11 cellular contexts compared by ENCODE assay signal in the genomic region with DNA sequence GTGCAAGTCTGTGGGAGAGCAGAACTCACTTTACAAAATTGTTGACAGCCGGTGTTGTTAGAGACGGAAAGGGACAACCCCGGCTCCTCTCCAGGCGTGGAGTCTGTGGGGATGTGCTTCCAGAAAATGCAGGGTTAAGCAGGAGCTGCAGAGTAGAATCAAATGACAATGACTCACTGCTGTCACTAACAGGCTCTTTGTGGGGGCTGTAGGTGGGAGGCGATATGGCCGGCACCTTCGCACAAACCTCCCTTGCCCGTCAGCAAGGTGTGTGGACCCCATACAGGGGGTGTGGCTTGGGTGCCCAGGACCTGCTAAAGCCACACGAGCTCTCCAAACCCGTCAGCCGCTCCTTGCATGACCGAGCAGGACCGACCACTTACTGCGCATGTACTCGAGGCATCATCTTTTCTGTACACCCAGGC. TPM values are rescaled to one million over a fixed set of nuclear protein-coding genes. Genes with fewer than 3 reads are reported as not detected.
DNase-seq lines count a peak whose midpoint lies in the region; ATAC-seq, FAIRE-seq and TF ChIP-seq lines count a peak whose summit lies in the region.
"Had no signal": no experiment of that assay in that cellular context is flagged by ENCODE, and none has a peak within 500 bp of the region (broad histone marks: within the 10 kb centered on the region; RNA-seq: fewer than 3 reads in every experiment).

No MANE protein-coding gene starts in this region.

- no peaks in the 10 kb centered on the region for H4K20me1 ChIP-seq in HepG2 (ENCODE audit: insufficient read depth, low read length)

- peak overlapping the region; percentile 63 for H3K4me2 ChIP-seq in HepG2 (ENCODE audit: low read depth, low read length)

- H3K27me3 ChIP-seq in HUES64 (ENCODE audit: insufficient read depth, low read length) (no peaks in the 10 kb centered on the region), HepG2 (ENCODE audit: control insufficient read depth in 1 of 2, insufficient read depth in 2 of 2, low read length in 2 of 2) (no peaks in the 10 kb centered on the region), stomach (no peaks in the 10 kb centered on the region)

- DNase-seq in coronary artery (ENCODE audit: low spot score) (no peak), HepG2 (ENCODE audit: low spot score) (no peak), stomach (no peak), AG08396 (ENCODE audit: low spot score) (no peak), epidermal melanocyte (ENCODE audit: insufficient read length, low spot score) (no peak), SHP77 treated with DMSO at 0.1 percent for 48 hours (lab: John Stamatoyannopoulos, UW) (no peak), NCI-H446 treated with DMSO at 0.1 percent for 48 hours (lab: John Stamatoyannopoulos, UW) (no peak)
- DNase-seq: activated naive CD8-positive, alpha-beta T cell treated with anti-CD3 and anti-CD28 coated beads for 36 hours; foreskin melanocyte; GF-D8 had no signal

- no peak for TF ChIP-seq RAD21 in HepG2 (CRISPR knock-in tag; IDR thresholded peaks at IDR 0.05)

- in situ Hi-C loops in HepG2 (cut with HindIII; ENCODE audit: extremely low pct_ligation_motif_present, low pct_unique_long_range_greater_than_20kb): no loop called here

- TF ChIP-seq EP300 in HepG2 (IDR thresholded peaks at IDR 0.05; ENCODE audit: low read depth in 2 of 2, low read length in 2 of 2) (no peak), HepG2 (CRISPR knock-in tag; IDR thresholded peaks at IDR 0.05; ENCODE audit: borderline replicate concordance) (no peak), stomach (IDR thresholded peaks at IDR 0.05) (no peak)

- H3K9ac ChIP-seq in HUES64 (ENCODE audit: low read depth, low read length) (no peak overlapping the region), HepG2 (ENCODE audit: insufficient read depth, low read depth, low read length) (peak overlapping the region; percentile 35; the same call in 1 of the 2 replicates)

- H3K4me1 ChIP-seq in HUES64 (ENCODE audit: insufficient read depth, low read length) (peaks cover 20% of the 10 kb centered on the region), HepG2 (ENCODE audit: insufficient read depth, low read length) (peaks cover 47% of the 10 kb centered on the region), stomach (peaks cover 42 to 85% (median 62%) of the 10 kb centered on the region in 4 donors)

- H2AFZ ChIP-seq in HepG2 (ENCODE audit: low read length): no peak overlapping the region

- no peak for ATAC-seq in HepG2

- TF ChIP-seq CTCF in coronary artery (IDR thresholded peaks at IDR 0.05): no peak
- no peak for TF ChIP-seq CTCF in HepG2 (CRISPR knock-in tag; IDR thresholded peaks at IDR 0.05)
- no peak for TF ChIP-seq CTCF in stomach (IDR thresholded peaks at IDR 0.05)

- FAIRE-seq in HepG2 (lab: Jason Lieb, UNC): no peak

- no peaks in the 10 kb centered on the region for H3K9me3 ChIP-seq in HUES64 (ENCODE audit: insufficient read depth, low read depth, low read length)
- H3K9me3 ChIP-seq in HepG2 (ENCODE audit: low read length): no peaks in the 10 kb centered on the region
- H3K9me3 ChIP-seq in stomach: no peaks in the 10 kb centered on the region

- no peak overlapping the region for H3K27ac ChIP-seq in HUES64 (ENCODE audit: low read depth, low read length)
- H3K27ac ChIP-seq in coronary artery: peak overlapping the region; percentile 74 to 89
- H3K27ac ChIP-seq in HepG2 (ENCODE audit: extremely low read length, insufficient read depth, low read length): peak overlapping the region; percentile 68
- peak overlapping the region; percentile 71 to 85 (median 80) for H3K27ac ChIP-seq in stomach

- H3K4me3 ChIP-seq in HUES64 (ENCODE audit: low read length) (peak overlapping the region; percentile 12; the same call in 1 of the 2 replicates), coronary artery (peak overlapping the region; percentile 33), HepG2 (replicated peaks in 1 of 3; ENCODE audit: insufficient read depth in 1 of 3, low read depth in 2 of 3, low read length in 3 of 3) (peak overlapping the region in 2 of 3 experiments; percentile 27 to 49; a peak in 2 of 6 replicates), stomach (peak overlapping the region in 3 of 4 donors; percentile 2 to 20 (median 14))

- BruUV-seq in HepG2 (replicated peaks; lab: Mats Ljungman, UMichigan): no TSS peak

- CTCF ChIA-PET in HepG2 (lab: Yijun Ruan, JAX; ENCODE audit: low intra/inter-chr PET ratio, low total read pairs): no interaction called here

- H3K36me3 ChIP-seq in HUES64 (ENCODE audit: insufficient read depth, low read length) (0 out of 2 replicates have a peak, but pooled peaks cover 4% of the 10 kb centered on the region), HepG2 (replicated peaks in 1 of 2; ENCODE audit: control insufficient read depth in 1 of 2, insufficient read depth in 2 of 2, low read length in 2 of 2) (peaks cover 0 to 4% of the 10 kb centered on the region in 2 experiments; a peak in 1 of 5 replicates), stomach (peaks cover 17 to 76% (median 58%) of the 10 kb centered on the region in 4 donors)

- peaks cover 1% of the 10 kb centered on the region for H3K79me2 ChIP-seq in HepG2 (ENCODE audit: insufficient read depth, low read length)

- WGBS in HUES64: 20% methylated on average over 15 of the region's 15 CpGs
- 69% methylated on average over 13 of the region's 15 CpGs for WGBS in HepG2 (ENCODE audit: low lambda C conversion rate)
- WGBS in stomach, 5 donors: 36 to 59% (median 41%) methylated on average over 15 of the region's 15 CpGs

- TF ChIP-seq POLR2A in HepG2 (IDR thresholded peaks at IDR 0.05; ENCODE audit: insufficient read depth in 1 of 2, low read depth in 2 of 2, low read length in 2 of 2) (no peak), stomach (IDR thresholded peaks at IDR 0.05) (no peak)

- intact Hi-C loops in HepG2 (cut with micrococcal nuclease; ENCODE audit: unreplicated experiment) (no loop called here), stomach (cut with DNase I; ENCODE audit: low total_unique reads) (no loop called here)

- POLR2A ChIA-PET in HepG2 (lab: Yijun Ruan, JAX): interaction anchor here (1.9 to 2.9 kb wide), 2 partner anchors 12 to 47 kb away, joined by 10 to 32 read pairs; no protein-coding TSS in a partner anchor

RNA-seq across cellular contexts. Expression of a gene that starts 5.8 kb away (rescaled TPM):
- 12.5 TPM for polyA plus RNA-seq in HUES64 (2013, experiment 1 of 2)
- 15.5 TPM for polyA plus RNA-seq in HUES64 (2013, experiment 2 of 2)
- total RNA-seq in HepG2 (2016; rRNA removed; fragmentation: Illumina TruSeq; extraction: Trizol) (18.5 and 19.2 TPM in 2 replicates), stomach (100 to 1,000 TPM in 1 of 5 donors, 10 to 100 TPM in 2, 1 to 10 TPM in 2; 4.6 to 255 (median 31.2) TPM)
- 6.4 and 13.9 TPM in 2 replicates for total RNA-seq in HepG2 (2016; cell fraction: cytosol; rRNA removed; fragmentation: Illumina TruSeq; extraction: Trizol; ENCODE audit: low read depth)
- 16.2 and 19.8 TPM in 2 replicates for total RNA-seq in HepG2 (2016; cell fraction: insoluble cytoplasmic fraction; rRNA removed; fragmentation: Illumina TruSeq; extraction: Trizol)
- total RNA-seq in HepG2 (2016; cell fraction: membrane; rRNA removed; fragmentation: Illumina TruSeq; extraction: Trizol): 10.9 and 11.9 TPM in 2 replicates
- total RNA-seq in HepG2 (2016; cell fraction: nucleus; rRNA removed; fragmentation: Illumina TruSeq; extraction: Trizol): 10.9 and 12.5 TPM in 2 replicates
- polyA plus RNA-seq in HepG2 (2011; rRNA removed) (59.7 and 66.6 TPM in 2 replicates), stomach (10 to 100 TPM; 13.5 to 20.6 (median 20.1) TPM)
- polyA plus RNA-seq in HepG2 (2011; cell fraction: cytosol; rRNA removed): 33.2 and 46.3 TPM in 2 replicates
- polyA plus RNA-seq in HepG2 (2011; cell fraction: nucleus; rRNA removed): 86.5 and 102 TPM in 2 replicates
- polyA plus RNA-seq in HepG2 (2012): 17.2 and 27.4 TPM in 2 replicates
- 9.3 and 10.8 TPM in 2 replicates for polyA plus RNA-seq in HepG2 (2016; cell fraction: cytosol; fragmentation: Illumina TruSeq; extraction: Trizol; ENCODE audit: low read depth)
- 22.3 and 32.8 TPM in 2 replicates for polyA plus RNA-seq in HepG2 (2016; cell fraction: insoluble cytoplasmic fraction; fragmentation: Illumina TruSeq; extraction: Trizol; ENCODE audit: low read depth)
- polyA plus RNA-seq in HepG2 (2016; cell fraction: membrane; fragmentation: Illumina TruSeq; extraction: Trizol; ENCODE audit: low read depth): 12.0 and 14.3 TPM in 2 replicates
- polyA plus RNA-seq in HepG2 (2016; cell fraction: nucleus; fragmentation: Illumina TruSeq; extraction: Trizol; ENCODE audit: insufficient read depth, low read depth): 21.9 and 24.6 TPM in 2 replicates
- 111 and 113 TPM in 2 replicates for polyA minus RNA-seq in HepG2 (2011; rRNA and poly(A)+ RNA removed; ENCODE audit: low replicate concordance)
- polyA minus RNA-seq in HepG2 (2011; cell fraction: cytosol; rRNA and poly(A)+ RNA removed): 22.7 and 28.5 TPM in 2 replicates
- polyA minus RNA-seq in HepG2 (2011; cell fraction: nucleus; rRNA and poly(A)+ RNA removed): 44.5 and 48.7 TPM in 2 replicates

RNA-seq across cellular contexts. Expression of a gene that starts 29.0 kb away (rescaled TPM):
- polyA plus RNA-seq in HUES64 (2013, experiment 1 of 2): 5.8 TPM
- 6.7 TPM for polyA plus RNA-seq in HUES64 (2013, experiment 2 of 2)
- total RNA-seq in HepG2 (2016; rRNA removed; fragmentation: Illumina TruSeq; extraction: Trizol) (0.07 TPM in 1 of 2 replicates, not detected in the other), stomach (10 to 100 TPM in 1 of 5 donors, 1 to 10 TPM in 2, not detected in 2; 1.5 to 87.0 (median 1.9) TPM)
- total RNA-seq in HepG2 (2016; cell fraction: cytosol; rRNA removed; fragmentation: Illumina TruSeq; extraction: Trizol; ENCODE audit: low read depth): 0.18 and 0.20 TPM in 2 replicates
- total RNA-seq in HepG2 (2016; cell fraction: insoluble cytoplasmic fraction; rRNA removed; fragmentation: Illumina TruSeq; extraction: Trizol): 0.04 TPM in 1 of 2 replicates, not detected in the other
- 0.09 and 0.14 TPM in 2 replicates for total RNA-seq in HepG2 (2016; cell fraction: membrane; rRNA removed; fragmentation: Illumina TruSeq; extraction: Trizol)
- 0.09 TPM in 2 replicates for total RNA-seq in HepG2 (2016; cell fraction: nucleus; rRNA removed; fragmentation: Illumina TruSeq; extraction: Trizol)
- polyA plus RNA-seq in HepG2 (2011; rRNA removed) (0.22 TPM in 1 of 2 replicates, not detected in the other), stomach (1 to 10 TPM; 1.3 to 2.3 (median 1.6) TPM)
- 0.01 and 0.04 TPM in 2 replicates for polyA plus RNA-seq in HepG2 (2011; cell fraction: cytosol; rRNA removed)
- 0.24 and 0.29 TPM in 2 replicates for polyA plus RNA-seq in HepG2 (2011; cell fraction: nucleus; rRNA removed)
- polyA plus RNA-seq in HepG2 (2012): 0.08 and 0.11 TPM in 2 replicates
- polyA plus RNA-seq in HepG2 (2016; cell fraction: cytosol; fragmentation: Illumina TruSeq; extraction: Trizol; ENCODE audit: low read depth): not detected in 2 replicates
- polyA plus RNA-seq in HepG2 (2016; cell fraction: insoluble cytoplasmic fraction; fragmentation: Illumina TruSeq; extraction: Trizol; ENCODE audit: low read depth): 0.16 TPM in 1 of 2 replicates, not detected in the other
- polyA plus RNA-seq in HepG2 (2016; cell fraction: membrane; fragmentation: Illumina TruSeq; extraction: Trizol; ENCODE audit: low read depth): 0.19 TPM in 2 replicates
- 0.53 TPM in 1 of 2 replicates, not detected in the other for polyA plus RNA-seq in HepG2 (2016; cell fraction: nucleus; fragmentation: Illumina TruSeq; extraction: Trizol; ENCODE audit: insufficient read depth, low read depth)
- 0.28 and 0.30 TPM in 2 replicates for polyA minus RNA-seq in HepG2 (2011; rRNA and poly(A)+ RNA removed; ENCODE audit: low replicate concordance)
- 0.09 and 0.20 TPM in 2 replicates for polyA minus RNA-seq in HepG2 (2011; cell fraction: cytosol; rRNA and poly(A)+ RNA removed)
- polyA minus RNA-seq in HepG2 (2011; cell fraction: nucleus; rRNA and poly(A)+ RNA removed): 0.39 and 0.99 TPM in 2 replicates

RNA-seq across cellular contexts. Expression of a gene that starts 45.0 kb away (rescaled TPM):
- polyA plus RNA-seq in HUES64 (2013, experiment 1 of 2): 10.5 TPM
- 11.7 TPM for polyA plus RNA-seq in HUES64 (2013, experiment 2 of 2)
- total RNA-seq in HepG2 (2016; rRNA removed; fragmentation: Illumina TruSeq; extraction: Trizol): 0.69 and 0.77 TPM in 2 replicates
- total RNA-seq in HepG2 (2016; cell fraction: cytosol; rRNA removed; fragmentation: Illumina TruSeq; extraction: Trizol; ENCODE audit: low read depth): 1.5 and 1.9 TPM in 2 replicates
- total RNA-seq in HepG2 (2016; cell fraction: insoluble cytoplasmic fraction; rRNA removed; fragmentation: Illumina TruSeq; extraction: Trizol): 0.48 and 1.1 TPM in 2 replicates
- 0.28 and 0.62 TPM in 2 replicates for total RNA-seq in HepG2 (2016; cell fraction: membrane; rRNA removed; fragmentation: Illumina TruSeq; extraction: Trizol)
- total RNA-seq in HepG2 (2016; cell fraction: nucleus; rRNA removed; fragmentation: Illumina TruSeq; extraction: Trizol): 1.3 and 1.8 TPM in 2 replicates
- polyA plus RNA-seq in HepG2 (2011; rRNA removed): 0.48 and 0.59 TPM in 2 replicates
- 0.33 and 0.78 TPM in 2 replicates for polyA plus RNA-seq in HepG2 (2011; cell fraction: cytosol; rRNA removed)
- polyA plus RNA-seq in HepG2 (2011; cell fraction: nucleus; rRNA removed): 2.6 and 3.3 TPM in 2 replicates
- polyA plus RNA-seq in HepG2 (2012): 0.27 and 0.32 TPM in 2 replicates
- 0.51 and 0.57 TPM in 2 replicates for polyA plus RNA-seq in HepG2 (2016; cell fraction: cytosol; fragmentation: Illumina TruSeq; extraction: Trizol; ENCODE audit: low read depth)
- 0.52 and 0.82 TPM in 2 replicates for polyA plus RNA-seq in HepG2 (2016; cell fraction: insoluble cytoplasmic fraction; fragmentation: Illumina TruSeq; extraction: Trizol; ENCODE audit: low read depth)
- polyA plus RNA-seq in HepG2 (2016; cell fraction: membrane; fragmentation: Illumina TruSeq; extraction: Trizol; ENCODE audit: low read depth): 0.30 and 0.48 TPM in 2 replicates
- polyA plus RNA-seq in HepG2 (2016; cell fraction: nucleus; fragmentation: Illumina TruSeq; extraction: Trizol; ENCODE audit: insufficient read depth, low read depth): 1.3 and 2.2 TPM in 2 replicates
- 1.4 and 198 TPM in 2 replicates for polyA minus RNA-seq in HepG2 (2011; rRNA and poly(A)+ RNA removed; ENCODE audit: low replicate concordance)
- 2.9 and 6.2 TPM in 2 replicates for polyA minus RNA-seq in HepG2 (2011; cell fraction: cytosol; rRNA and poly(A)+ RNA removed)
- 1.1 and 2.8 TPM in 2 replicates for polyA minus RNA-seq in HepG2 (2011; cell fraction: nucleus; rRNA and poly(A)+ RNA removed)
- total RNA-seq in stomach: 100 to 1,000 TPM in 4 of 5 donors, 10 to 100 TPM in 1; 33.6 to 698 (median 193) TPM
- 10 to 100 TPM in 2 of 3 donors, 1 to 10 TPM in 1; 6.9 to 37.5 (median 29.5) TPM for polyA plus RNA-seq in stomach

RNA-seq across cellular contexts. Expression of a gene that starts 49.5 kb away (rescaled TPM):
- polyA plus RNA-seq in HUES64 (2013, experiment 1 of 2): 10.4 TPM
- polyA plus RNA-seq in HUES64 (2013, experiment 2 of 2): 12.4 TPM
- total RNA-seq in HepG2 (2016; rRNA removed; fragmentation: Illumina TruSeq; extraction: Trizol) (11.0 and 15.8 TPM in 2 replicates), stomach (10 to 100 TPM; 11.6 to 64.2 (median 22.5) TPM)
- total RNA-seq in HepG2 (2016; cell fraction: cytosol; rRNA removed; fragmentation: Illumina TruSeq; extraction: Trizol; ENCODE audit: low read depth): 1.3 and 1.6 TPM in 2 replicates
- total RNA-seq in HepG2 (2016; cell fraction: insoluble cytoplasmic fraction; rRNA removed; fragmentation: Illumina TruSeq; extraction: Trizol): 8.3 and 16.2 TPM in 2 replicates
- 7.0 and 7.3 TPM in 2 replicates for total RNA-seq in HepG2 (2016; cell fraction: membrane; rRNA removed; fragmentation: Illumina TruSeq; extraction: Trizol)
- 10.9 and 13.5 TPM in 2 replicates for total RNA-seq in HepG2 (2016; cell fraction: nucleus; rRNA removed; fragmentation: Illumina TruSeq; extraction: Trizol)
- polyA plus RNA-seq in HepG2 (2011; rRNA removed) (8.7 and 9.4 TPM in 2 replicates), stomach (10 to 100 TPM; 13.1 to 28.8 (median 14.2) TPM)
- polyA plus RNA-seq in HepG2 (2011; cell fraction: cytosol; rRNA removed): 7.4 and 9.0 TPM in 2 replicates
- 13.1 and 16.4 TPM in 2 replicates for polyA plus RNA-seq in HepG2 (2011; cell fraction: nucleus; rRNA removed)
- polyA plus RNA-seq in HepG2 (2012): 9.8 and 11.6 TPM in 2 replicates
- polyA plus RNA-seq in HepG2 (2016; cell fraction: cytosol; fragmentation: Illumina TruSeq; extraction: Trizol; ENCODE audit: low read depth): 1.2 and 1.4 TPM in 2 replicates
- polyA plus RNA-seq in HepG2 (2016; cell fraction: insoluble cytoplasmic fraction; fragmentation: Illumina TruSeq; extraction: Trizol; ENCODE audit: low read depth): 14.2 and 17.2 TPM in 2 replicates
- 7.2 TPM in 2 replicates for polyA plus RNA-seq in HepG2 (2016; cell fraction: membrane; fragmentation: Illumina TruSeq; extraction: Trizol; ENCODE audit: low read depth)
- 35.0 and 35.2 TPM in 2 replicates for polyA plus RNA-seq in HepG2 (2016; cell fraction: nucleus; fragmentation: Illumina TruSeq; extraction: Trizol; ENCODE audit: insufficient read depth, low read depth)
- 15.4 and 32.3 TPM in 2 replicates for polyA minus RNA-seq in HepG2 (2011; rRNA and poly(A)+ RNA removed; ENCODE audit: low replicate concordance)
- 7.3 and 11.8 TPM in 2 replicates for polyA minus RNA-seq in HepG2 (2011; cell fraction: cytosol; rRNA and poly(A)+ RNA removed)
- 7.8 and 9.3 TPM in 2 replicates for polyA minus RNA-seq in HepG2 (2011; cell fraction: nucleus; rRNA and poly(A)+ RNA removed)

Comparison
In these comparisons a context has a peak if more than half of its experiments do, and no peak if none do; other contexts are left out.
1. RNA of a gene that starts 45.0 kb away (total RNA-seq): 33.6 to 698 TPM in stomach; 0.28 to 1.9 TPM in HepG2; every median in the first group is over 10 times any median in the second.
2. Peak in every context shown above with its lines, with median percentiles within 50 percentile points of each other: H3K4me3 ChIP-seq.